ENCODE assay signal across 14 cellular contexts in genomic region chr1:235651170-235651806, GRCh38. TPM values are rescaled to one million over a fixed set of nuclear protein-coding genes. Genes with fewer than 3 reads are reported as not detected.
DNase-seq lines count a peak whose midpoint lies in the region; ATAC-seq and TF ChIP-seq lines count a peak whose summit lies in the region.
"Had no signal": no experiment of that assay in that cellular context is flagged by ENCODE, and none has a peak within 500 bp of the region (broad histone marks: within the 10 kb centered on the region; RNA-seq: fewer than 3 reads in every experiment).

No MANE protein-coding gene starts in this region.

- TF ChIP-seq CTCF in activated B cell treated with CpG ODN at 0.5 μM for 24 hours (IDR thresholded peaks at IDR 0.05) (no peak), prostate gland (IDR thresholded peaks at IDR 0.05) (no peak)

- H3K9me3 Mint-ChIP-seq in activated CD8-positive, alpha-beta memory T cell treated with anti-CD3 and anti-CD28 coated beads, Interleukin-2, amount 10 ng/mL, durations not matched to agents 7 days and 5 days (ENCODE audit: low read depth) = peaks cover 3% of the 10 kb centered on the region
- H3K9me3 Mint-ChIP-seq in activated B cell treated with CpG ODN at 0.5 μM for 24 hours = peaks cover 5% of the 10 kb centered on the region

- no peak overlapping the region for H3K27ac Mint-ChIP-seq in activated CD8-positive, alpha-beta memory T cell treated with anti-CD3 and anti-CD28 coated beads, Interleukin-2, amount 10 ng/mL, durations not matched to agents 7 days and 5 days
- no peak overlapping the region for H3K27ac Mint-ChIP-seq in activated B cell treated with CpG ODN at 0.5 μM for 24 hours

- intact Hi-C loops in activated B cell treated with CpG ODN at 0.5 μM for 24 hours (cut with micrococcal nuclease) (no loop called here), prostate gland (cut with DNase I) (no loop called here)

- H3K9me3 ChIP-seq in iPS DF 6.9 (ENCODE audit: control insufficient read depth, insufficient read depth, low read length) = no peaks in the 10 kb centered on the region
- no peaks in the 10 kb centered on the region for H3K9me3 ChIP-seq in prostate gland
- no peaks in the 10 kb centered on the region for H3K9me3 ChIP-seq in effector memory CD4-positive, alpha-beta T cell (ENCODE audit: control insufficient read depth, low read length)
- H3K9me3 ChIP-seq: thoracic aorta had no signal

- H3K4me1 Mint-ChIP-seq in activated CD8-positive, alpha-beta memory T cell treated with anti-CD3 and anti-CD28 coated beads, Interleukin-2, amount 10 ng/mL, durations not matched to agents 7 days and 5 days = peaks cover 16% of the 10 kb centered on the region
- H3K4me1 Mint-ChIP-seq in activated B cell treated with CpG ODN at 0.5 μM for 24 hours = peaks cover 15% of the 10 kb centered on the region

- WGBS in iPS DF 6.9 (ENCODE audit: insufficient coverage, insufficient read length) = no CpG with 5 or more reads among the region's 10 CpGs
- 53% methylated on average over 10 of the region's 10 CpGs for WGBS in prostate gland

- DNase-seq in activated CD8-positive, alpha-beta memory T cell treated with anti-CD3 and anti-CD28 coated beads, Interleukin-2, amount 10 ng/mL, durations not matched to agents 7 days and 5 days = no peak
- DNase-seq in activated CD8-positive, alpha-beta memory T cell treated with anti-CD3 and anti-CD28 coated beads, Interleukin-2, amount 50 U/mL, for 48 hours = no peak
- no peak for DNase-seq in activated B cell treated with CpG ODN at 0.5 μM for 24 hours
- DNase-seq in iPS DF 6.9 (ENCODE audit: low read depth, low spot score) = no peak
- no peak for DNase-seq in prostate gland (ENCODE audit: low spot score)
- no peak for DNase-seq in effector memory CD4-positive, alpha-beta T cell
- DNase-seq: kidney glomerular epithelial cell, NCI-H69 had no signal

- CTCF ChIA-PET in activated CD8-positive, alpha-beta memory T cell treated with anti-CD3 and anti-CD28 coated beads, Interleukin-2, amount 10 ng/mL, durations not matched to agents 7 days and 5 days (lab: Charles Lee) = no interaction called here
- CTCF ChIA-PET in activated B cell treated with CpG ODN at 0.5 μM for 24 hours (lab: Charles Lee) = no interaction called here

- peak overlapping the region; percentile 57 for H3K4me3 Mint-ChIP-seq in activated CD8-positive, alpha-beta memory T cell treated with anti-CD3 and anti-CD28 coated beads, Interleukin-2, amount 10 ng/mL, durations not matched to agents 7 days and 5 days
- H3K4me3 Mint-ChIP-seq in activated B cell treated with CpG ODN at 0.5 μM for 24 hours = peak overlapping the region; percentile 68

- H3K27me3 Mint-ChIP-seq in activated CD8-positive, alpha-beta memory T cell treated with anti-CD3 and anti-CD28 coated beads, Interleukin-2, amount 10 ng/mL, durations not matched to agents 7 days and 5 days = peaks cover 73% of the 10 kb centered on the region
- H3K27me3 Mint-ChIP-seq in activated B cell treated with CpG ODN at 0.5 μM for 24 hours = peaks cover 55% of the 10 kb centered on the region

- H3K27ac ChIP-seq in iPS DF 6.9 (ENCODE audit: low read length) (no peak overlapping the region), prostate gland (peak overlapping the region; percentile 89 to 90)
- no peak overlapping the region for H3K27ac ChIP-seq in effector memory CD4-positive, alpha-beta T cell (ENCODE audit: insufficient read depth, low read length, poor library complexity, severe bottlenecking)
- H3K27ac ChIP-seq: parathyroid adenoma, SJSA1, thoracic aorta had no signal

- TF ChIP-seq POLR2A in prostate gland (IDR thresholded peaks at IDR 0.05) = no peak

- POLR2A ChIA-PET in activated B cell treated with CpG ODN at 0.5 μM for 24 hours (lab: Charles Lee) = no interaction called here

- ATAC-seq in activated CD8-positive, alpha-beta memory T cell treated with anti-CD3 and anti-CD28 coated beads, Interleukin-2, amount 10 ng/mL, durations not matched to agents 7 days and 5 days = no peak
- ATAC-seq in activated B cell treated with CpG ODN at 0.5 μM for 24 hours (ENCODE audit: low read depth) (no peak), HG02981 (IDR thresholded peaks at IDR 0.05; ENCODE audit: unreplicated experiment) (no peak), HG03045 (IDR thresholded peaks at IDR 0.05; ENCODE audit: unreplicated experiment) (no peak)
- ATAC-seq: esophagus mucosa had no signal

- peaks cover 2% of the 10 kb centered on the region for H3K4me1 ChIP-seq in iPS DF 6.9 (ENCODE audit: control insufficient read depth, insufficient read depth, low read length)
- H3K4me1 ChIP-seq in prostate gland (replicated peaks) = no peaks in the 10 kb centered on the region
- H3K4me1 ChIP-seq in effector memory CD4-positive, alpha-beta T cell (ENCODE audit: control insufficient read depth, insufficient read depth, low read length, poor library complexity, severe bottlenecking) = peaks cover 17% of the 10 kb centered on the region

- H3K36me3 Mint-ChIP-seq in activated CD8-positive, alpha-beta memory T cell treated with anti-CD3 and anti-CD28 coated beads, Interleukin-2, amount 10 ng/mL, durations not matched to agents 7 days and 5 days = peaks cover 8% of the 10 kb centered on the region
- no peaks in the 10 kb centered on the region for H3K36me3 Mint-ChIP-seq in activated B cell treated with CpG ODN at 0.5 μM for 24 hours (ENCODE audit: low read depth)

- no peaks in the 10 kb centered on the region for H3K27me3 ChIP-seq in iPS DF 6.9 (ENCODE audit: control insufficient read depth, insufficient read depth, low read length)
- no peaks in the 10 kb centered on the region for H3K27me3 ChIP-seq in prostate gland (replicated peaks; ENCODE audit: insufficient read depth)
- H3K27me3 ChIP-seq in effector memory CD4-positive, alpha-beta T cell (replicated peaks; ENCODE audit: control insufficient read depth, insufficient read depth, low read length, poor library complexity, severe bottlenecking) = peaks cover 28% of the 10 kb centered on the region

- H3K4me3 ChIP-seq in iPS DF 6.9 (ENCODE audit: low read length) = peak overlapping the region; percentile 71; the same call in 1 of the 2 replicates
- H3K4me3 ChIP-seq in prostate gland = no peak overlapping the region
- H3K4me3 ChIP-seq in effector memory CD4-positive, alpha-beta T cell (ENCODE audit: insufficient read depth, low read depth, low read length, poor library complexity, severe bottlenecking) = no peak overlapping the region
- H3K4me3 ChIP-seq: SJSA1 had no signal

- no peaks in the 10 kb centered on the region for H3K36me3 ChIP-seq in iPS DF 6.9 (ENCODE audit: control insufficient read depth, insufficient read depth, low read length)
- H3K36me3 ChIP-seq in prostate gland = no peaks in the 10 kb centered on the region
- no peaks in the 10 kb centered on the region for H3K36me3 ChIP-seq in effector memory CD4-positive, alpha-beta T cell (ENCODE audit: control insufficient read depth, insufficient read depth, low read length)
- H3K36me3 ChIP-seq: SJSA1, thoracic aorta had no signal

RNA-seq across cellular contexts. Expression of gene GNG4, which starts 1.7 kb away (rescaled TPM):
- total RNA-seq in activated CD8-positive, alpha-beta memory T cell treated with anti-CD3 and anti-CD28 coated beads, Interleukin-2, amount 10 ng/mL, durations not matched to agents 7 days and 5 days = 1 to 10 TPM in 1 of 2 experiments, under 1 TPM in 1; 0.53 to 4.7 TPM
- 2.2 and 2.3 TPM in 2 replicates for total RNA-seq in activated B cell treated with CpG ODN at 0.5 μM for 24 hours
- total RNA-seq in prostate gland = 10 to 100 TPM in 1 of 2 donors, 1 to 10 TPM in 1; 9.4 to 47.7 TPM

Comparison
In these comparisons a context has a peak if more than half of its experiments do, and no peak if none do; other contexts are left out.
1. H3K27ac ChIP-seq: peak in prostate gland (2 of 2); none in iPS DF 6.9 (single experiment) and effector memory CD4-positive, alpha-beta T cell (single experiment).